Comparison of ENCODE assay signal across 28 cellular contexts in the genomic region with DNA sequence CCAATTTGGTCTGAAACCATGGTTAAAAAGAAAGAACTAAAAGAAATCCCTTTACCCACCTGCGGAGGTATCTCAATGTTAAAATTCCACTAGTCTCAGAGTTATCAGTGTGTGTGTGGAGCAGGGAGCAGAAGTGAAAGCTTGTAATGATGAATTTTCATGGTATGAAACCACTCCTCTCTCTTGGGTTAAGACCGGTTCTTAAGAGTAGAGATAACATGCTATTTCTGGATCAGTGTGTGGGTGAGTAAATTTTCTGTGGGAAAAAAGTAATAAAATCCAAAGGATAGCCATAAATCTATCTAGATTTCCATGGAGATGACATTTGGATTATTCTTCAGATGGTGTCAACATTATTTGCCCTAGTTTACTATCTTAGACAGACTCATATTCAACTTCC. TPM values are rescaled to one million over a fixed set of nuclear protein-coding genes. Genes with fewer than 3 reads are reported as not detected.
"Had no signal": no experiment of that assay in that cellular context is flagged by ENCODE, and none has a peak within 500 bp of the region (broad histone marks: within the 10 kb centered on the region; RNA-seq: fewer than 3 reads in every experiment).

No MANE protein-coding gene starts in this region.

- H3K27me3 Mint-ChIP-seq: activated naive CD8-positive, alpha-beta T cell had no signal

- H3K36me3 ChIP-seq: MG63 had no signal

- H3K9ac ChIP-seq: KMS-11 had no signal

- H3K27ac ChIP-seq: KMS-11 had no signal

- H3K4me1 Mint-ChIP-seq: activated CD4-positive, alpha-beta T cell treated with anti-CD3 and anti-CD28 coated beads, Interleukin-2, amount 10 ng/mL, durations not matched to agents 24 days and 14 days; activated CD8-positive, alpha-beta memory T cell treated with anti-CD3 and anti-CD28 coated beads, Interleukin-2, amount 10 ng/mL, durations not matched to agents 7 days and 5 days; activated T-helper 17 cell treated with anti-CD3 and anti-CD28 coated beads, Interleukin-2, amount 50 U/mL, for 72 hours had no signal

- H3K4me3 Mint-ChIP-seq: activated CD4-positive, alpha-beta T cell treated with anti-CD3 and anti-CD28 coated beads, Interleukin-2, amount 10 ng/mL, durations not matched to agents 24 days and 14 days; activated CD8-positive, alpha-beta memory T cell treated with anti-CD3 and anti-CD28 coated beads, Interleukin-2, amount 10 ng/mL, durations not matched to agents 7 days and 5 days; activated naive CD4-positive, alpha-beta T cell treated with anti-CD3 and anti-CD28 coated beads for 36 hours; activated naive CD8-positive, alpha-beta T cell; activated T-helper 17 cell treated with anti-CD3 and anti-CD28 coated beads, Interleukin-2, amount 50 U/mL, for 72 hours; T-helper 1 cell treated with Interleukin-12 subunit alpha and Interleukin-12 subunit beta and Interleukin-4 antibody, amounts not matched to agents 30 μg/mL and 1 μg/mL, for 36 hours had no signal

- H3K27ac Mint-ChIP-seq: activated CD4-positive, alpha-beta T cell treated with anti-CD3 and anti-CD28 coated beads, Interleukin-2, amount 10 ng/mL, durations not matched to agents 24 days and 14 days; activated CD8-positive, alpha-beta memory T cell treated with anti-CD3 and anti-CD28 coated beads, Interleukin-2, amount 10 ng/mL, durations not matched to agents 7 days and 5 days; activated naive CD4-positive, alpha-beta T cell treated with anti-CD3 and anti-CD28 coated beads for 36 hours; activated naive CD8-positive, alpha-beta T cell; activated T-helper 17 cell treated with anti-CD3 and anti-CD28 coated beads, Interleukin-2, amount 50 U/mL, for 72 hours; T-helper 1 cell treated with Interleukin-12 subunit alpha and Interleukin-12 subunit beta and Interleukin-4 antibody, amounts not matched to agents 30 μg/mL and 1 μg/mL, for 36 hours had no signal

- H3K9me3 Mint-ChIP-seq: activated CD4-positive, alpha-beta T cell treated with anti-CD3 and anti-CD28 coated beads, Interleukin-2, amount 10 ng/mL, durations not matched to agents 24 days and 14 days; activated naive CD4-positive, alpha-beta T cell treated with anti-CD3 and anti-CD28 coated beads for 36 hours; activated T-helper 17 cell treated with anti-CD3 and anti-CD28 coated beads, Interleukin-2, amount 50 U/mL, for 72 hours; T-helper 1 cell treated with Interleukin-12 subunit alpha and Interleukin-12 subunit beta and Interleukin-4 antibody, amounts not matched to agents 30 μg/mL and 1 μg/mL, for 36 hours had no signal

- H3K9me3 ChIP-seq: MG63 had no signal

- DNase-seq: activated CD4-positive, alpha-beta T cell treated with anti-CD3 and anti-CD28 coated beads, Interleukin-2, amount 10 ng/mL, durations not matched to agents 24 days and 14 days; activated CD4-positive, alpha-beta T cell treated with anti-CD3 and anti-CD28 coated beads, Interleukin-2, amount 50 U/mL, for 48 hours; activated CD4-positive, CD25-positive, alpha-beta regulatory T cell treated with anti-CD3 and anti-CD28 coated beads, Interleukin-2, amount 50 U/mL, for 72 hours; activated CD8-positive, alpha-beta memory T cell treated with anti-CD3 and anti-CD28 coated beads, Interleukin-2, amount 10 ng/mL, durations not matched to agents 7 days and 5 days; activated gamma-delta T cell; activated naive CD4-positive, alpha-beta T cell treated with anti-CD3 and anti-CD28 coated beads for 36 hours; activated T-cell treated with anti-CD3 and anti-CD28 coated beads, Interleukin-2, amount 50 U/mL, for 48 hours; amygdala; caudate nucleus; IMR-90; MG63; MV-4-11; NCI-H1092 treated with DMSO at 0.1 percent for 48 hours; NCI-H1417 treated with DMSO at 0.1 percent for 48 hours; NCI-H1694; NCI-H2029; NCI-H2107; NCI-H2171 treated with DMSO at 0.1 percent for 48 hours; NCI-H510A treated with DMSO at 0.1 percent for 48 hours; NCI-H69; NK-92 treated with Interleukin-12 subunit alpha and Interleukin-12 subunit beta, amount 100 ng/mL, for 24 hours; PC-3; SHP77 treated with DMSO at 0.1 percent for 48 hours had no signal

- H3K36me3 Mint-ChIP-seq: activated CD8-positive, alpha-beta memory T cell treated with anti-CD3 and anti-CD28 coated beads, Interleukin-2, amount 10 ng/mL, durations not matched to agents 7 days and 5 days; activated naive CD8-positive, alpha-beta T cell had no signal

- ATAC-seq: activated CD8-positive, alpha-beta memory T cell treated with anti-CD3 and anti-CD28 coated beads, Interleukin-2, amount 10 ng/mL, durations not matched to agents 7 days and 5 days; activated T-helper 17 cell treated with anti-CD3 and anti-CD28 coated beads, Interleukin-2, amount 50 U/mL, for 72 hours; PC-3 had no signal

- H3K4me3 ChIP-seq: MG63 had no signal

- FAIRE-seq: RCC 7860 had no signal

RNA-seq across cellular contexts. Expression of a gene that starts 3.2 kb away (rescaled TPM):
- total RNA-seq: activated CD4-positive, alpha-beta T cell treated with anti-CD3 and anti-CD28 coated beads, Interleukin-2, amount 10 ng/mL, durations not matched to agents 24 days and 14 days; activated CD8-positive, alpha-beta memory T cell treated with anti-CD3 and anti-CD28 coated beads, Interleukin-2, amount 10 ng/mL, durations not matched to agents 7 days and 5 days; activated naive CD4-positive, alpha-beta T cell treated with anti-CD3 and anti-CD28 coated beads for 36 hours; activated T-helper 17 cell treated with anti-CD3 and anti-CD28 coated beads, Interleukin-2, amount 50 U/mL, for 72 hours had no signal
- polyA plus RNA-seq: IMR-90 had no signal
